30 cellular contexts compared by ENCODE assay signal in the genomic region with DNA sequence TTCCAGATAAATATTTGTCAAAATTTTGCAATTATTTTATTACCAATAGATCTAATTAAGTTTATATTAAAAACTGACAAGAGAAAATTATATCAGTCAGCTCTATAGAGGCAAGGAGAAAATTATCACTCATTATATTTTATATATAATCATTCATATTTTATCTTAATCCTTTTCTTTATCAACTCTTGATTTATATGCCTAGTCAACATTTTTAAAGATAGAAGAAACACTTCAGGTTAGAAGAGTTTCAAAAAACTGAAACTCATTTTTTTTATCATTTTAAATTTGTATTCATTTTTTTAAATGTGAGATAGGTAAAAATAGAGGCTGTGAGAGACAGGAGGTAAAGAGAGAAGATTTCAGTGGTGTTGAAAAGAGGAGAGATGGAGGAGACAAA.
"Had no signal": no experiment of that assay in that cellular context is flagged by ENCODE, and none has a peak within 500 bp of the region (broad histone marks: within the 10 kb centered on the region; RNA-seq: fewer than 3 reads in every experiment).

No MANE protein-coding gene starts in this region.

- H3K36me3 Mint-ChIP-seq: naive thymus-derived CD8-positive, alpha-beta T cell; natural killer cell treated with Interleukin-12 subunit alpha and Interleukin-12 subunit beta and Interleukin-15 and Interleukin-18, amount 100 ng/mL, for 72 hours; stimulated activated memory B cell treated with anti-CD40 and anti-IgM and Interleukin-4, amounts not matched to agents 10 μg/mL and 1 μg/mL and 100 μg/mL, for 72 hours; type B pancreatic cell had no signal

- H3K36me3 ChIP-seq: neutrophil, pancreas, prostate gland, right atrium auricular region, right lobe of liver, sigmoid colon, suprapubic skin, tibial artery, transverse colon, upper lobe of right lung, uterus had no signal

- H3K27ac Mint-ChIP-seq: naive thymus-derived CD8-positive, alpha-beta T cell; natural killer cell treated with Interleukin-12 subunit alpha and Interleukin-12 subunit beta and Interleukin-15 and Interleukin-18, amount 100 ng/mL, for 72 hours; nephron progenitor cell; stimulated activated memory B cell treated with anti-CD40 and anti-IgM and Interleukin-4, amounts not matched to agents 10 μg/mL and 1 μg/mL and 100 μg/mL, for 72 hours; stimulated activated naive CD8-positive, alpha-beta T cell treated with anti-CD3 and anti-CD28 coated beads, Interleukin-15, amount 100 ng/mL, for 72 hours; type B pancreatic cell had no signal

- DNase-seq: naive thymus-derived CD8-positive, alpha-beta T cell; nephron progenitor cell; nucleus accumbens; pancreas; retina; right lobe of liver; sigmoid colon; small intestine; stimulated activated CD4-positive, alpha-beta T cell treated with anti-CD3 and anti-CD28 coated beads, Interleukin-15, amount 100 ng/mL, for 24 hours; stimulated activated CD4-positive, alpha-beta T cell treated with anti-CD3 and anti-CD28 coated beads, Interleukin-2, amount 100 ng/mL, for 24 hours; stimulated activated CD4-positive, alpha-beta T cell treated with anti-CD3 and anti-CD28 coated beads, Interleukin-2, amount 100 ng/mL, for 48 hours; stimulated activated CD4-positive, alpha-beta T cell treated with anti-CD3 and anti-CD28 coated beads, Interleukin-4, amount 100 ng/mL, for 24 hours; stimulated activated CD8-positive, alpha-beta memory T cell treated with anti-CD3 and anti-CD28 coated beads, Interleukin-4, amount 100 ng/mL, for 48 hours; stimulated activated naive CD4-positive, alpha-beta T cell; stimulated activated naive CD8-positive, alpha-beta T cell treated with anti-CD3 and anti-CD28 coated beads, Interleukin-15, amount 100 ng/mL, for 72 hours; stimulated activated naive CD8-positive, alpha-beta T cell treated with anti-CD3 and anti-CD28 coated beads, Interleukin-15, Interleukin-2, amounts not matched to agents 100 U/mL and 50 U/mL, for 24 hours; substantia nigra; testis; tibial artery; transverse colon; upper lobe of right lung; uterus had no signal

- H3K9me3 ChIP-seq: neutrophil, pancreas, prostate gland, right atrium auricular region, right lobe of liver, sigmoid colon, suprapubic skin, testis, tibial artery, transverse colon, upper lobe of right lung, uterus had no signal

- H3K9me3 Mint-ChIP-seq: nephron progenitor cell; stimulated activated memory B cell treated with anti-CD40 and anti-IgM and Interleukin-4, amounts not matched to agents 10 μg/mL and 1 μg/mL and 100 μg/mL, for 72 hours; stimulated activated naive CD8-positive, alpha-beta T cell treated with anti-CD3 and anti-CD28 coated beads, Interleukin-15, amount 100 ng/mL, for 72 hours had no signal

- H3K4me1 ChIP-seq: prostate gland, right lobe of liver, tibial artery, transverse colon, upper lobe of right lung, uterus had no signal

- H3K27me3 Mint-ChIP-seq: stimulated activated memory B cell treated with anti-CD40 and anti-IgM and Interleukin-4, amounts not matched to agents 10 μg/mL and 1 μg/mL and 100 μg/mL, for 72 hours; stimulated activated naive CD8-positive, alpha-beta T cell treated with anti-CD3 and anti-CD28 coated beads, Interleukin-15, amount 100 ng/mL, for 72 hours; type B pancreatic cell had no signal

- H3K4me3 ChIP-seq: pancreas, prostate gland, right atrium auricular region, right lobe of liver, sigmoid colon, suprapubic skin, testis, tibial artery, transverse colon, upper lobe of right lung, uterus had no signal

- H3K4me1 Mint-ChIP-seq: naive thymus-derived CD8-positive, alpha-beta T cell; nephron progenitor cell; stimulated activated memory B cell treated with anti-CD40 and anti-IgM and Interleukin-4, amounts not matched to agents 10 μg/mL and 1 μg/mL and 100 μg/mL, for 72 hours; stimulated activated naive CD8-positive, alpha-beta T cell treated with anti-CD3 and anti-CD28 coated beads, Interleukin-15, amount 100 ng/mL, for 72 hours had no signal

- FAIRE-seq: pancreas, small intestine had no signal

- H3K4me3 Mint-ChIP-seq: naive thymus-derived CD8-positive, alpha-beta T cell; natural killer cell treated with Interleukin-12 subunit alpha and Interleukin-12 subunit beta and Interleukin-15 and Interleukin-18, amount 100 ng/mL, for 72 hours; nephron progenitor cell; neural crest cell; stimulated activated memory B cell treated with anti-CD40 and anti-IgM and Interleukin-4, amounts not matched to agents 10 μg/mL and 1 μg/mL and 100 μg/mL, for 72 hours; stimulated activated naive CD8-positive, alpha-beta T cell treated with anti-CD3 and anti-CD28 coated beads, Interleukin-15, amount 100 ng/mL, for 72 hours; type B pancreatic cell had no signal

- H3K27me3 ChIP-seq: pancreas, right atrium auricular region, right lobe of liver, sigmoid colon, suprapubic skin, testis, tibial artery, transverse colon, upper lobe of right lung, uterus had no signal

- H3K27ac ChIP-seq: neutrophil, pancreas, prostate gland, right atrium auricular region, right lobe of liver, sigmoid colon, suprapubic skin, testis, tibial artery, transverse colon, upper lobe of right lung had no signal

- ATAC-seq: naive thymus-derived CD8-positive, alpha-beta T cell; natural killer cell treated with Interleukin-12 subunit alpha and Interleukin-12 subunit beta and Interleukin-15 and Interleukin-18, amount 100 ng/mL, for 72 hours; pancreas; right lobe of liver; stimulated activated memory B cell treated with anti-CD40 and anti-IgM and Interleukin-4, amounts not matched to agents 10 μg/mL and 1 μg/mL and 100 μg/mL, for 72 hours; stimulated activated naive CD8-positive, alpha-beta T cell treated with anti-CD3 and anti-CD28 coated beads, Interleukin-15, amount 100 ng/mL, for 72 hours; stimulated activated naive CD8-positive, alpha-beta T cell treated with anti-CD3 and anti-CD28 coated beads, Interleukin-15, Interleukin-2, amounts not matched to agents 100 U/mL and 50 U/mL, for 24 hours; upper lobe of right lung had no signal
